ENCODE assay signal across 7 cellular contexts in the genomic region with DNA sequence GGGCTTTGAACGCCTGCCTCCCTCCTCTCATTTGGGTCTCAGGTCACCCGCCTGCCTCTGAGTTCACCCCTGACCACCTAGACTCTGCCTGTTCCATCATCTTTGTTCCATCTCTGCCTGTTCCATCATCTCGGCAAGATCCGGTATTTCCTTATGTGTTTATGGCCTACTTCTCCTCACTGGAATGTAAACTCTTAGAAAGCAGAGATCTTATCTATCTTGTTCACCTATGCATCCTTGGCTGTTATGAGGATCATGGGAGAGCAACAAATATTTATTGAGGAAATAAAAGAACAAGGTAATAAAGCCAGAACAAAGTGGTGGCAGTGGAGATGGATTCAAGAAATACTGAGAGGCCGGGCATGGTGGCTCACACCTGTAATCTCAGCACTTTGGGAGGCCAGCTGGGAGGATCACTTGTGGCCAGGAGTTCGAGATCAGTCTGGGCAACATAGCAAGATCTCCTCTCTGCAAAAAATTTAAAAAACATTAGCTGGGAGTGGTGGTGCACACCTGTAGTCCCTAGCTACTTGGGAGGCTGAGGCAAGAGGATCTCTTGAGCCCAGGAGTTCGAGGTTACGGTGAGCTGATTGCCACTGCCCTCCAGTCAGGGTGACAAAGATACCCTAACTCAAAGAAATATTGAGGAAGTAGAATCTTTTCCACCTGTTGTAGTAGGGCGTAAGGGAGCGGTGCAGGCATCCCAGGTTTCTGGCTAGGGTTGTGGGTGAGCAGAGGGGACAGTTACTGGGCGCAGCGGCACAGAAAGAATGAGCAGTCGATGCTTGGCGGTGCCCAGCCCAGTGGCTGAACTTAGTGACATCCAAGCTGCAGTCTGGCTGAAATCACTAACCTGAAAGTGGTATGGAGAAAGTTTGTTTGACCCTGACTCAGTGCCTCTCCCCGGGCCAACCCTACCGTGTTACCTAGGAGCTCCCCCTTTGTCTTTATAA. TPM values are rescaled to one million over a fixed set of nuclear protein-coding genes. Genes with fewer than 3 reads are reported as not detected.
A peak's percentile ranks its signal among the peaks of the same experiment; 100 is the strongest.
DNase-seq lines count a peak whose midpoint lies in the region; ATAC-seq, FAIRE-seq and TF ChIP-seq lines count a peak whose summit lies in the region.

No MANE protein-coding gene starts in this region.

- H3K27me3 Mint-ChIP-seq in activated CD8-positive, alpha-beta T cell treated with anti-CD3 and anti-CD28 coated beads, Interleukin-2, amount 10 ng/mL, durations not matched to agents 7 days and 5 days (ENCODE audit: low read depth): peaks cover 3% of the 10 kb centered on the region
- H3K27me3 Mint-ChIP-seq in stimulated activated naive CD8-positive, alpha-beta T cell treated with anti-CD3 and anti-CD28 coated beads, Interleukin-15, amount 100 ng/mL, for 72 hours: peaks cover 18% of the 10 kb centered on the region

- no peak for FAIRE-seq in kidney (lab: Jason Lieb, UNC)

- H3K27ac ChIP-seq in IMR-90 (ENCODE audit: insufficient read depth, low read length) (peak overlapping the region; percentile 45; the same call in 1 of the 2 replicates), kidney (ENCODE audit: low read depth in 2 of 2, low read length in 2 of 2) (peak overlapping the region; percentile 99)

- peaks cover 0 to 22% of the 10 kb centered on the region in 2 experiments; a peak in 2 of 4 replicates for H3K79me1 ChIP-seq in IMR-90 (ENCODE audit: low read depth in 1 of 2, low read length in 2 of 2)

- intact Hi-C loops in IMR-90 (cut with micrococcal nuclease) (loop anchor here (2.0 kb wide), 1 partner anchor 31 kb away; no protein-coding TSS in a partner anchor), kidney (cut with DNase I) (no loop called here)

- TF ChIP-seq RAD21 in IMR-90 (IDR thresholded peaks at IDR 0.05; ENCODE audit: low read length): no peak

- peak overlapping the region; percentile 99 for H2AK9ac ChIP-seq in IMR-90 (replicated peaks; ENCODE audit: low read depth, low read length, poor library complexity)

- H2BK120ac ChIP-seq in IMR-90 (ENCODE audit: low read depth, low read length): peak overlapping the region; percentile 63

- H2AFZ ChIP-seq in IMR-90 (replicated peaks; ENCODE audit: low read length, poor library complexity): peak overlapping the region; percentile 100

- peak overlapping the region; percentile 63 for H2BK20ac ChIP-seq in IMR-90 (ENCODE audit: low read depth, low read length)

- H3K36me3 ChIP-seq in IMR-90 (ENCODE audit: control insufficient read depth, insufficient read depth, low read length) (no peaks in the 10 kb centered on the region), kidney (ENCODE audit: control insufficient read depth in 1 of 2, insufficient read depth in 2 of 2, low read length in 2 of 2) (no peaks in the 10 kb centered on the region)

- no TSS peak for BruUV-seq in IMR-90 (replicated peaks; lab: Mats Ljungman, UMichigan)

- CTCF ChIA-PET in IMR-90 (lab: Yijun Ruan, JAX): no interaction called here
- CTCF ChIA-PET in activated CD8-positive, alpha-beta T cell treated with anti-CD3 and anti-CD28 coated beads, Interleukin-2, amount 10 ng/mL, durations not matched to agents 7 days and 5 days (lab: Charles Lee): no interaction called here

- peak overlapping the region; percentile 93 for H4K91ac ChIP-seq in IMR-90 (ENCODE audit: insufficient read depth, low read depth, low read length)

- H3K36me3 Mint-ChIP-seq in activated CD8-positive, alpha-beta T cell treated with anti-CD3 and anti-CD28 coated beads, Interleukin-2, amount 10 ng/mL, durations not matched to agents 7 days and 5 days (ENCODE audit: low read depth): peaks cover 3% of the 10 kb centered on the region

- peak overlapping the region; percentile 90 for H2AK5ac ChIP-seq in IMR-90 (ENCODE audit: low read depth, low read length)

- H3K4ac ChIP-seq in IMR-90 (ENCODE audit: low read depth, low read length): peak overlapping the region; percentile 99

- in situ Hi-C loops in IMR-90 (cut with MboI; ENCODE audit: low sequenced_read_pairs): no loop called here

- 100% methylated on average over 3 of the region's 16 CpGs; no CpG with 5 or more reads in 1 of the 2 experiments for WGBS in IMR-90 (ENCODE audit: extremely low coverage in 2 of 2, insufficient read length in 1 of 2), 2 experiments

- DNase-seq in IMR-90 (no peak), kidney (peak; percentile 53), NCI-H226 (no peak), NCI-H1092 treated with DMSO at 0.1 percent for 48 hours (lab: John Stamatoyannopoulos, UW) (no peak)
- DNase-seq in activated CD8-positive, alpha-beta T cell treated with anti-CD3 and anti-CD28 coated beads, Interleukin-2, amount 10 ng/mL, durations not matched to agents 7 days and 5 days: no peak
- DNase-seq in stimulated activated naive CD8-positive, alpha-beta T cell treated with anti-CD3 and anti-CD28 coated beads, Interleukin-15, amount 100 ng/mL, for 72 hours: no peak

- H3K4me3 Mint-ChIP-seq in activated CD8-positive, alpha-beta T cell treated with anti-CD3 and anti-CD28 coated beads, Interleukin-2, amount 10 ng/mL, durations not matched to agents 7 days and 5 days: peak overlapping the region; percentile 77
- peak overlapping the region; percentile 92 to 94 for H3K4me3 Mint-ChIP-seq in stimulated activated naive CD8-positive, alpha-beta T cell treated with anti-CD3 and anti-CD28 coated beads, Interleukin-15, amount 100 ng/mL, for 72 hours

- peaks cover 39% of the 10 kb centered on the region for H3K4me1 Mint-ChIP-seq in activated CD8-positive, alpha-beta T cell treated with anti-CD3 and anti-CD28 coated beads, Interleukin-2, amount 10 ng/mL, durations not matched to agents 7 days and 5 days (ENCODE audit: low read depth)
- H3K4me1 Mint-ChIP-seq in stimulated activated naive CD8-positive, alpha-beta T cell treated with anti-CD3 and anti-CD28 coated beads, Interleukin-15, amount 100 ng/mL, for 72 hours: peaks cover 37% of the 10 kb centered on the region

- peak overlapping the region; percentile 84; the same call in 1 of the 3 replicates for H2BK15ac ChIP-seq in IMR-90 (ENCODE audit: low read depth, low read length)

- TF ChIP-seq POLR2A in IMR-90 (IDR thresholded peaks at IDR 0.05; ENCODE audit: low read depth, low read length): no peak

- dilution Hi-C loops in IMR-90 (cut with HindIII; ENCODE audit: low sequenced_read_pairs, unreplicated experiment): no loop called here

- peak overlapping the region; percentile 14 for H4K5ac ChIP-seq in IMR-90 (ENCODE audit: low read depth, low read length)

- peaks cover 24% of the 10 kb centered on the region for H4K20me1 ChIP-seq in IMR-90 (ENCODE audit: insufficient read depth, low read length)

- POLR2A ChIA-PET in IMR-90 (lab: Charles Lee; ENCODE audit: unreplicated experiment): no interaction called here
- POLR2A ChIA-PET in activated CD8-positive, alpha-beta T cell treated with anti-CD3 and anti-CD28 coated beads, Interleukin-2, amount 10 ng/mL, durations not matched to agents 7 days and 5 days (lab: Charles Lee): no interaction called here

- H3K27ac Mint-ChIP-seq in activated CD8-positive, alpha-beta T cell treated with anti-CD3 and anti-CD28 coated beads, Interleukin-2, amount 10 ng/mL, durations not matched to agents 7 days and 5 days: peak overlapping the region; percentile 52
- H3K27ac Mint-ChIP-seq in stimulated activated naive CD8-positive, alpha-beta T cell treated with anti-CD3 and anti-CD28 coated beads, Interleukin-15, amount 100 ng/mL, for 72 hours: peak overlapping the region in 1 of 2 donors; percentile 10

- H3K9me1 ChIP-seq in IMR-90 (ENCODE audit: insufficient read depth, low read length): peaks cover 13% of the 10 kb centered on the region

- H3K9me3 ChIP-seq in IMR-90 (ENCODE audit: control insufficient read depth, insufficient read depth, low read length) (no peaks in the 10 kb centered on the region), kidney (ENCODE audit: control insufficient read depth in 1 of 2, low read length in 2 of 2) (no peaks in the 10 kb centered on the region)

- no peak overlapping the region for H3K4me2 ChIP-seq in IMR-90 (ENCODE audit: low read depth, low read length)

- H3K9ac ChIP-seq in IMR-90 (ENCODE audit: low read depth, low read length) (peak overlapping the region; percentile 75; the same call in 1 of the 2 replicates), kidney (ENCODE audit: low read length in 2 of 2) (peak overlapping the region in 1 of 2 donors; percentile 94)

- H3K4me3 ChIP-seq in IMR-90 (ENCODE audit: insufficient read depth, low read depth, low read length) (no peak overlapping the region), kidney (ENCODE audit: low read length in 2 of 2) (no peak overlapping the region)

- no peak overlapping the region for H3K18ac ChIP-seq in IMR-90 (ENCODE audit: low read depth, low read length)

- H3K14ac ChIP-seq in IMR-90 (replicated peaks; ENCODE audit: low read depth, low read length): peak overlapping the region; percentile 60

- H3K27me3 ChIP-seq in IMR-90 (ENCODE audit: control insufficient read depth, insufficient read depth, low read length): no peaks in the 10 kb centered on the region

- no peak overlapping the region; the same call in 1 of the 2 replicates for H3K56ac ChIP-seq in IMR-90 (ENCODE audit: extremely low read depth, insufficient read depth, low read length)

- H3K9me3 Mint-ChIP-seq in activated CD8-positive, alpha-beta T cell treated with anti-CD3 and anti-CD28 coated beads, Interleukin-2, amount 10 ng/mL, durations not matched to agents 7 days and 5 days (ENCODE audit: insufficient read depth): no peaks in the 10 kb centered on the region
- H3K9me3 Mint-ChIP-seq in stimulated activated naive CD8-positive, alpha-beta T cell treated with anti-CD3 and anti-CD28 coated beads, Interleukin-15, amount 100 ng/mL, for 72 hours: no peaks in the 10 kb centered on the region

- TF ChIP-seq CTCF in IMR-90 (conservative IDR thresholded peaks at IDR 0.05; ENCODE audit: low read depth, low read length): no peak
- TF ChIP-seq CTCF in kidney (IDR thresholded peaks at IDR 0.05; ENCODE audit: borderline replicate concordance, extremely low read depth, insufficient read depth): no peak

- H3K23ac ChIP-seq in IMR-90 (ENCODE audit: low read depth, low read length): peak overlapping the region; percentile 87; the same call in 1 of the 2 replicates

- peak overlapping the region; percentile 65 for H2BK5ac ChIP-seq in IMR-90 (ENCODE audit: low read depth, low read length, poor library complexity, severe bottlenecking)

- H4K8ac ChIP-seq in IMR-90 (ENCODE audit: low read depth in 2 of 2, low read length in 2 of 2): peak overlapping the region; percentile 88 to 99; a peak in 3 of 4 replicates

- ATAC-seq in IMR-90 (ENCODE audit: low read depth) (no peak), GM21528 (IDR thresholded peaks at IDR 0.05; ENCODE audit: low FRiP score, unreplicated experiment) (no peak)
- ATAC-seq in activated CD8-positive, alpha-beta T cell treated with anti-CD3 and anti-CD28 coated beads, Interleukin-2, amount 10 ng/mL, durations not matched to agents 7 days and 5 days: no peak
- no peak for ATAC-seq in stimulated activated naive CD8-positive, alpha-beta T cell treated with anti-CD3 and anti-CD28 coated beads, Interleukin-15, amount 100 ng/mL, for 72 hours

- H3K4me1 ChIP-seq in IMR-90 (ENCODE audit: control insufficient read depth, insufficient read depth, low read length): peaks cover 15% of the 10 kb centered on the region
- H3K4me1 ChIP-seq in kidney (ENCODE audit: control insufficient read depth in 1 of 2, insufficient read depth in 1 of 2, low read depth in 1 of 2, low read length in 2 of 2): peaks cover 7 to 22% of the 10 kb centered on the region in 2 donors

RNA-seq across cellular contexts. Expression of gene KLC1, which starts 1.7 kb away (rescaled TPM):
- total RNA-seq in IMR-90 (2012; rRNA removed) (101 and 139 TPM in 2 replicates), kidney (152 TPM)
- polyA plus RNA-seq in IMR-90 (2012; rRNA removed) (155 and 157 TPM in 2 replicates), kidney (ENCODE audit: insufficient read depth, low read depth, low replicate concordance) (49.8 TPM)
- 202 and 321 TPM in 2 replicates for polyA plus RNA-seq in IMR-90 (2012; cell fraction: cytosol; rRNA removed)
- polyA plus RNA-seq in IMR-90 (2012; cell fraction: nucleus; rRNA removed; ENCODE audit: low replicate concordance): 401 and 574 TPM in 2 replicates
- 100 to 1,000 TPM; 137 to 140 TPM for total RNA-seq in activated CD8-positive, alpha-beta T cell treated with anti-CD3 and anti-CD28 coated beads, Interleukin-2, amount 10 ng/mL, durations not matched to agents 7 days and 5 days
